ENCODE assay signal across 23 cellular contexts in the genomic region with DNA sequence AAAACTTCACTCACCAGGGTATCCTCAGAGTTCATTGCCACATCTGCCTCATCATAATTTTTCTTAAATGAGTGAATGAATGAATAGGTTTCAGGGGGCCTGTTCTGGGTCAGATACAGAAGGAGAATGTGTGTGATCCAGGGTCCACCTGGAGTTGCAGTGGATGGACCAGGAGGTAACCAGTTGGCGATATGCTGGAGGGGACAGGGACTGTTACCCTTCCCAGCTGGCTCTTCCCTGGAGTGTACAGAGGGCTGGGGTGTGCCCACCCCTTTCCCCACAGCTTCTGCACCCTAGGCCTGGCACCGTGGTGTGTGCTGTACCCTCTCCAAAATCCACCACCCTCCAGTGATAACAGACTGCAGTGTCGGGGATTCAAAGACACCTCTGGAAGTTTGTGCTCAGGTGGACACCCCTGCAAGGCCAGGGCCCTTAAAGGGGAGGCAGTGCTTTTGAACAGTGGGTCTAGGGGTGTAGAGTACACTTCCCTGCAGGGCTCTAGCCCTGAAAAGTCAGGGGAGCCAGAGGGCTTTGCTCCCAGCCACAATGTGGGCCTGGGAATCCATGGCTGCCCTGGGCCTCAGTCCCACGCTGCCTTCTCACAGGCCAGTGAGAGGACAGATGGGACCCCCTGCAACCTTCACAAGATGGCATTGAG.
A peak's percentile ranks its signal among the peaks of the same experiment; 100 is the strongest.
DNase-seq lines count a peak whose midpoint lies in the region; ATAC-seq and TF ChIP-seq lines count a peak whose summit lies in the region.
"Had no signal": no experiment of that assay in that cellular context is flagged by ENCODE, and none has a peak within 500 bp of the region (broad histone marks: within the 10 kb centered on the region; RNA-seq: fewer than 3 reads in every experiment).

No MANE protein-coding gene starts in this region.

- intact Hi-C loops in spleen (cut with DNase I; ENCODE audit: low total_unique reads), result loop anchor here (10.0 kb wide), 1 partner anchor 107 kb away; no protein-coding TSS in a partner anchor

- CTCF ChIA-PET in activated CD4-positive, alpha-beta memory T cell treated with anti-CD3 and anti-CD28 coated beads, Interleukin-2, amount 10 ng/mL, durations not matched to agents 7 days and 5 days (lab: Charles Lee), result no interaction called here

- H3K36me3 Mint-ChIP-seq in activated CD4-positive, alpha-beta memory T cell treated with anti-CD3 and anti-CD28 coated beads, Interleukin-2, amount 10 ng/mL, durations not matched to agents 7 days and 5 days (ENCODE audit: low read depth), result no peaks in the 10 kb centered on the region

- no peaks in the 10 kb centered on the region for H3K9me3 Mint-ChIP-seq in activated CD4-positive, alpha-beta memory T cell treated with anti-CD3 and anti-CD28 coated beads, Interleukin-2, amount 10 ng/mL, durations not matched to agents 7 days and 5 days
- H3K9me3 Mint-ChIP-seq: activated CD4-positive, alpha-beta T cell treated with anti-CD3 and anti-CD28 coated beads, Interleukin-2, amount 10 ng/mL, durations not matched to agents 24 days and 14 days; central memory CD8-positive, alpha-beta T cell had no signal

- no peaks in the 10 kb centered on the region for H3K36me3 ChIP-seq in spleen
- H3K36me3 ChIP-seq: ascending aorta, upper lobe of left lung had no signal

- no peak overlapping the region for H3K27ac Mint-ChIP-seq in activated CD4-positive, alpha-beta memory T cell treated with anti-CD3 and anti-CD28 coated beads, Interleukin-2, amount 10 ng/mL, durations not matched to agents 7 days and 5 days
- H3K27ac Mint-ChIP-seq: activated CD4-positive, alpha-beta T cell treated with anti-CD3 and anti-CD28 coated beads, Interleukin-2, amount 10 ng/mL, durations not matched to agents 24 days and 14 days had no signal

- peaks cover 0 to 6% (median 0%) of the 10 kb centered on the region in 7 donors for H3K27me3 ChIP-seq in spleen (replicated peaks in 1 of 7)
- H3K27me3 ChIP-seq: ascending aorta, upper lobe of left lung had no signal

- ATAC-seq in left lobe of liver, result no peak

- no peak overlapping the region for H3K4me3 Mint-ChIP-seq in activated CD4-positive, alpha-beta memory T cell treated with anti-CD3 and anti-CD28 coated beads, Interleukin-2, amount 10 ng/mL, durations not matched to agents 7 days and 5 days
- H3K4me3 Mint-ChIP-seq: activated CD4-positive, alpha-beta T cell treated with anti-CD3 and anti-CD28 coated beads, Interleukin-2, amount 10 ng/mL, durations not matched to agents 24 days and 14 days; central memory CD8-positive, alpha-beta T cell had no signal

- no peaks in the 10 kb centered on the region for H3K9me3 ChIP-seq in spleen
- H3K9me3 ChIP-seq: ascending aorta, upper lobe of left lung had no signal

- no peaks in the 10 kb centered on the region for H3K4me1 Mint-ChIP-seq in activated CD4-positive, alpha-beta memory T cell treated with anti-CD3 and anti-CD28 coated beads, Interleukin-2, amount 10 ng/mL, durations not matched to agents 7 days and 5 days
- H3K4me1 Mint-ChIP-seq: activated CD4-positive, alpha-beta T cell treated with anti-CD3 and anti-CD28 coated beads, Interleukin-2, amount 10 ng/mL, durations not matched to agents 24 days and 14 days; central memory CD8-positive, alpha-beta T cell had no signal

- TF ChIP-seq CTCF in spleen (IDR thresholded peaks at IDR 0.05 in 8 of 11, conservative IDR thresholded peaks at IDR 0.05 in 3 of 11), result no peak

- no peak for TF ChIP-seq POLR2A in spleen (IDR thresholded peaks at IDR 0.05)

- peak; percentile 30 for DNase-seq in activated effector memory CD4-positive, alpha-beta T cell treated with anti-CD3 and anti-CD28 coated beads, Interleukin-2, amount 50 U/mL, for 16 hours
- DNase-seq in activated effector memory CD4-positive, alpha-beta T cell treated with Interleukin-2 at 50 U/mL for 16 hours, result no peak
- peak; percentile 4 for DNase-seq in activated CD4-positive, alpha-beta memory T cell treated with anti-CD3 and anti-CD28 coated beads, Interleukin-2, amount 10 ng/mL, durations not matched to agents 7 days and 5 days
- DNase-seq in left lobe of liver (ENCODE audit: low spot score) (peak; percentile 12), spleen (peak; percentile 42), NCI-H226 (no peak), NCI-H774 (lab: John Stamatoyannopoulos, UW) (no peak)
- DNase-seq in stimulated activated CD4-positive, alpha-beta T cell treated with anti-CD3 and anti-CD28 coated beads, Interleukin-12 subunit alpha, Interleukin-12 subunit beta, amount 100 ng/mL, for 4 hours, result no peak
- DNase-seq: activated CD4-positive, alpha-beta T cell treated with anti-CD3 and anti-CD28 coated beads, Interleukin-2, amount 10 ng/mL, durations not matched to agents 24 days and 14 days; activated naive CD4-positive, alpha-beta T cell; activated T-cell treated with anti-CD3 and anti-CD28 coated beads for 4 hours; DMS79 treated with DMSO at 0.1 percent for 48 hours; effector CD8-positive, alpha-beta T cell; GOT3; KG1; MV-4-11; NCI-H187; NCI-H748 treated with DMSO at 0.1 percent for 48 hours; stimulated activated CD4-positive, alpha-beta T cell treated with anti-CD3 and anti-CD28 coated beads, Interleukin-2, amount 100 ng/mL, for 48 hours; stimulated activated naive CD4-positive, alpha-beta T cell treated with Interleukin-2 at 50 U/mL for 16 hours had no signal

- no peak overlapping the region for H3K4me3 ChIP-seq in spleen
- H3K4me3 ChIP-seq: ascending aorta, upper lobe of left lung had no signal

- peaks cover 2% of the 10 kb centered on the region for H3K27me3 Mint-ChIP-seq in activated CD4-positive, alpha-beta memory T cell treated with anti-CD3 and anti-CD28 coated beads, Interleukin-2, amount 10 ng/mL, durations not matched to agents 7 days and 5 days
- H3K27me3 Mint-ChIP-seq: activated CD4-positive, alpha-beta T cell treated with anti-CD3 and anti-CD28 coated beads, Interleukin-2, amount 10 ng/mL, durations not matched to agents 24 days and 14 days; central memory CD8-positive, alpha-beta T cell had no signal

- H3K4me1 ChIP-seq in spleen, result no peaks in the 10 kb centered on the region
- H3K4me1 ChIP-seq: ascending aorta, upper lobe of left lung had no signal

- 68 to 95% (median 89%) methylated on average over 2 to 4 of the region's 4 CpGs for WGBS in spleen, 5 donors

- H3K27ac ChIP-seq in spleen, result no peak overlapping the region
- H3K27ac ChIP-seq: ascending aorta, upper lobe of left lung had no signal

- POLR2A ChIA-PET in activated CD4-positive, alpha-beta memory T cell treated with anti-CD3 and anti-CD28 coated beads, Interleukin-2, amount 10 ng/mL, durations not matched to agents 7 days and 5 days (lab: Charles Lee), result no interaction called here

Comparison
In these comparisons a context has a peak if more than half of its experiments do, and no peak if none do; other contexts are left out.
1. DNase-seq: peak in activated effector memory CD4-positive, alpha-beta T cell treated with anti-CD3 and anti-CD28 coated beads, Interleukin-2, amount 50 U/mL, for 16 hours (single experiment), activated CD4-positive, alpha-beta memory T cell treated with anti-CD3 and anti-CD28 coated beads, Interleukin-2, amount 10 ng/mL, durations not matched to agents 7 days and 5 days (single experiment), left lobe of liver (single experiment) and spleen (single experiment); none in activated effector memory CD4-positive, alpha-beta T cell treated with Interleukin-2 at 50 U/mL for 16 hours (single experiment), NCI-H226 (single experiment), stimulated activated CD4-positive, alpha-beta T cell treated with anti-CD3 and anti-CD28 coated beads, Interleukin-12 subunit alpha, Interleukin-12 subunit beta, amount 100 ng/mL, for 4 hours (single experiment) and NCI-H774 (single experiment).